In the genomic region with DNA sequence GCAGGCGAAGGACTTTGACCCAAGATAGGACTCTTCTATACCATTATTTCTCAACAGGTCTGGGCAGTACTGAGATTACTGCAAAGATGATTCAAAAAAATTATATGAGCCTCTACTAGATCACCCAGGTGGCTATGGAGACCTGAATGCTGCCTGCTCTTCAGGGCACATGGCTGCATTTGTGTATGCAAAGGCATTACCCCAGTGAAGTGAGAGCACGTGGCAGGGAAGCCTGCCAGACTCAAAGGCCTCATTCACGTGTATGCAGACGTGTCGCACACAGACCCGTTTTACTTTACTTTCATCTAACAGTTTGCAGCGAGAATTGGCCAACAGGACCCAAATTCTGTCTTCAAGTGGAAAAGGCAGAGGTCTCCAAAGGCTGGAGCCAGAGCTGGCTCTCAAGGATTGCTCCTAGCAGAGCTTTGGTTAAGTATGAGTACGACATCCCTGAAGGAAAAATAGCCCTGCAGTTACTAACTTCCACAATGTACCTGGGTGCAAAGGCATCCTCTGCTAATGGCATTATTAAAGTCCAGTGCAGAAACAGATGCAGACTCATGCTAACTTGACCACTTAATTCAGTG, we compare ENCODE assay signal across 20 cellular contexts.
DNase-seq lines count a peak whose midpoint lies in the region; ATAC-seq, FAIRE-seq and TF ChIP-seq lines count a peak whose summit lies in the region.
"Had no signal": no experiment of that assay in that cellular context is flagged by ENCODE, and none has a peak within 500 bp of the region (broad histone marks: within the 10 kb centered on the region; RNA-seq: fewer than 3 reads in every experiment).

No MANE protein-coding gene starts in this region.

- no peak for ATAC-seq in WTC11
- no peak; the same call in 2 of the 3 replicates for ATAC-seq in HepG2
- ATAC-seq in upper lobe of right lung = peak; percentile 24
- no peak for ATAC-seq in GM21786 (IDR thresholded peaks at IDR 0.05; ENCODE audit: unreplicated experiment)
- ATAC-seq: T-cell had no signal

- peak overlapping the region; percentile 19; the same call in 1 of the 2 replicates for H3K4me2 ChIP-seq in HepG2 (ENCODE audit: low read depth, low read length)
- H3K4me2 ChIP-seq: SK-N-SH had no signal

- CTCF ChIA-PET in WTC11 (lab: Charles Lee) (no interaction called here), HepG2 (lab: Yijun Ruan, JAX; ENCODE audit: low intra/inter-chr PET ratio, low total read pairs) (no interaction called here)

- in situ Hi-C loops in HepG2 (cut with HindIII; ENCODE audit: extremely low pct_ligation_motif_present, low pct_unique_long_range_greater_than_20kb) = no loop called here

- H3K27me3 ChIP-seq in HepG2 (ENCODE audit: control insufficient read depth in 1 of 2, insufficient read depth in 2 of 2, low read length in 2 of 2) (no peaks in the 10 kb centered on the region; a peak in 1 of 5 replicates), upper lobe of right lung (no peaks in the 10 kb centered on the region)

- no peak for TF ChIP-seq CTCF in WTC11 (IDR thresholded peaks at IDR 0.05)
- no peak for TF ChIP-seq CTCF in HepG2 (CRISPR knock-in tag; IDR thresholded peaks at IDR 0.05)
- TF ChIP-seq CTCF in upper lobe of right lung (IDR thresholded peaks at IDR 0.05) = no peak

- H4K20me1 ChIP-seq in HepG2 (ENCODE audit: insufficient read depth, low read length) = no peaks in the 10 kb centered on the region

- H3K36me3 Mint-ChIP-seq in WTC11 = no peaks in the 10 kb centered on the region
- H3K36me3 Mint-ChIP-seq: T-cell had no signal

- no peak for TF ChIP-seq RAD21 in HepG2 (CRISPR knock-in tag; IDR thresholded peaks at IDR 0.05)

- H3K27ac Mint-ChIP-seq in WTC11 = no peak overlapping the region; the same call in 1 of the 2 replicates
- H3K27ac Mint-ChIP-seq: T-cell had no signal

- H3K36me3 ChIP-seq in HepG2 (replicated peaks in 1 of 2; ENCODE audit: control insufficient read depth in 1 of 2, insufficient read depth in 2 of 2, low read length in 2 of 2) (no peaks in the 10 kb centered on the region), upper lobe of right lung (no peaks in the 10 kb centered on the region)
- H3K36me3 ChIP-seq: HAP-1 had no signal

- DNase-seq in NCI-H526 treated with DMSO at 0.1 percent for 48 hours (lab: John Stamatoyannopoulos, UW) (peak; percentile 13), WTC11 (ENCODE audit: low spot score) (no peak), HepG2 (ENCODE audit: low spot score) (no peak), upper lobe of right lung (no peak), SKM-1 (lab: John Stamatoyannopoulos, UW; ENCODE audit: unreplicated experiment) (no peak), OCI-M2 (lab: John Stamatoyannopoulos, UW; ENCODE audit: unreplicated experiment) (no peak)
- DNase-seq in stimulated activated CD4-positive, alpha-beta T cell treated with anti-CD3 and anti-CD28 coated beads, Interleukin-2, amount 100 ng/mL, for 24 hours = no peak
- DNase-seq: ACHN, C1 segment of cervical spinal cord, MV-4-11, NCI-H1694 treated with DMSO at 0.1 percent for 48 hours, NCI-H2107, NCI-H2227 treated with DMSO at 0.1 percent for 48 hours, NCI-H510A treated with DMSO at 0.1 percent for 48 hours, SHP77 treated with DMSO at 0.1 percent for 48 hours, SK-N-SH, T-cell had no signal

- no peaks in the 10 kb centered on the region for H3K79me2 ChIP-seq in HepG2 (ENCODE audit: insufficient read depth, low read length)

- H3K27me3 Mint-ChIP-seq in WTC11 (ENCODE audit: low read depth) = peaks cover 59% of the 10 kb centered on the region

- H3K4me1 Mint-ChIP-seq in WTC11 = peaks cover 75% of the 10 kb centered on the region
- H3K4me1 Mint-ChIP-seq: T-cell had no signal

- FAIRE-seq in HepG2 (lab: Jason Lieb, UNC) = no peak
- FAIRE-seq: D721Med had no signal

- no peak overlapping the region for H3K4me3 Mint-ChIP-seq in WTC11
- H3K4me3 Mint-ChIP-seq: T-cell had no signal

- H2AFZ ChIP-seq in HepG2 (ENCODE audit: low read length) = peak overlapping the region; percentile 66

- H3K4me3 ChIP-seq in HepG2 (replicated peaks in 1 of 3; ENCODE audit: insufficient read depth in 1 of 3, low read depth in 2 of 3, low read length in 3 of 3) = no peak overlapping the region
- no peak overlapping the region for H3K4me3 ChIP-seq in upper lobe of right lung
- H3K4me3 ChIP-seq: HAP-1 had no signal

- POLR2A ChIA-PET in WTC11 (lab: Charles Lee) (no interaction called here), HepG2 (lab: Yijun Ruan, JAX) (no interaction called here)

- 11% methylated on average over 8 of the region's 8 CpGs for WGBS in HepG2 (ENCODE audit: low lambda C conversion rate)

- H3K9ac ChIP-seq in HepG2 (ENCODE audit: insufficient read depth, low read depth, low read length) = no peak overlapping the region
- H3K9ac ChIP-seq: SK-N-SH had no signal

- H3K9me3 Mint-ChIP-seq in WTC11 = no peaks in the 10 kb centered on the region
- H3K9me3 Mint-ChIP-seq: T-cell had no signal

- H3K4me1 ChIP-seq in HepG2 (ENCODE audit: insufficient read depth, low read length) (peaks cover 79% of the 10 kb centered on the region), upper lobe of right lung (peaks cover 11% of the 10 kb centered on the region)

- no TSS peak for BruUV-seq in HepG2 (replicated peaks; lab: Mats Ljungman, UMichigan)

- TF ChIP-seq POLR2A in HepG2 (IDR thresholded peaks at IDR 0.05; ENCODE audit: insufficient read depth in 1 of 2, low read depth in 2 of 2, low read length in 2 of 2) = no peak

- intact Hi-C loops in HepG2 (cut with micrococcal nuclease; ENCODE audit: unreplicated experiment) (no loop called here), upper lobe of right lung (cut with DNase I) (no loop called here)

- TF ChIP-seq EP300 in HepG2 (IDR thresholded peaks at IDR 0.05; ENCODE audit: low read depth in 2 of 2, low read length in 2 of 2) (no peak), HepG2 (CRISPR knock-in tag; IDR thresholded peaks at IDR 0.05; ENCODE audit: borderline replicate concordance) (no peak)

- H3K9me3 ChIP-seq in HepG2 (ENCODE audit: low read length) = no peaks in the 10 kb centered on the region
- no peaks in the 10 kb centered on the region for H3K9me3 ChIP-seq in upper lobe of right lung
- H3K9me3 ChIP-seq: HAP-1, SK-N-SH had no signal

- H3K27ac ChIP-seq in HepG2 (ENCODE audit: extremely low read length, insufficient read depth, low read length) (no peak overlapping the region), upper lobe of right lung (no peak overlapping the region)

TF ChIP-seq in WTC11, 78 proteins besides CTCF, POLR2A, EP300 and RAD21 (continues in another document):
- TF ChIP-seq FOXP1 (CRISPR knock-in tag; IDR thresholded peaks at IDR 0.05; ENCODE audit: borderline replicate concordance) = no peak
- TF ChIP-seq, protein P1, sequence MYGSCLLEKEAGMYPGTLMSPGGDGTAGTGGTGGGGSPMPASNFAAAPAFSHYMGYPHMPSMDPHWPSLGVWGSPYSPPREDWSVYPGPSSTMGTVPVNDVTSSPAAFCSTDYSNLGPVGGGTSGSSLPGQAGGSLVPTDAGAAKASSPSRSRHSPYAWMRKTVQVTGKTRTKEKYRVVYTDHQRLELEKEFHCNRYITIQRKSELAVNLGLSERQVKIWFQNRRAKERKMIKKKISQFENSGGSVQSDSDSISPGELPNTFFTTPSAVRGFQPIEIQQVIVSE (CRISPR knock-in tag; IDR thresholded peaks at IDR 0.05; ENCODE audit: borderline replicate concordance) = no peak
- TF ChIP-seq SP1 (CRISPR knock-in tag; conservative IDR thresholded peaks at IDR 0.05) = no peak
- no peak for TF ChIP-seq OVOL2 (CRISPR knock-in tag; IDR thresholded peaks at IDR 0.05; ENCODE audit: borderline replicate concordance)
- TF ChIP-seq, protein P2, sequence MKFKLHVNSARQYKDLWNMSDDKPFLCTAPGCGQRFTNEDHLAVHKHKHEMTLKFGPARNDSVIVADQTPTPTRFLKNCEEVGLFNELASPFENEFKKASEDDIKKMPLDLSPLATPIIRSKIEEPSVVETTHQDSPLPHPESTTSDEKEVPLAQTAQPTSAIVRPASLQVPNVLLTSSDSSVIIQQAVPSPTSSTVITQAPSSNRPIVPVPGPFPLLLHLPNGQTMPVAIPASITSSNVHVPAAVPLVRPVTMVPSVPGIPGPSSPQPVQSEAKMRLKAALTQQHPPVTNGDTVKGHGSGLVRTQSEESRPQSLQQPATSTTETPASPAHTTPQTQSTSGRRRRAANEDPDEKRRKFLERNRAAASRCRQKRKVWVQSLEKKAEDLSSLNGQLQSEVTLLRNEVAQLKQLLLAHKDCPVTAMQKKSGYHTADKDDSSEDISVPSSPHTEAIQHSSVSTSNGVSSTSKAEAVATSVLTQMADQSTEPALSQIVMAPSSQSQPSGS (CRISPR knock-in tag; IDR thresholded peaks at IDR 0.05; ENCODE audit: borderline replicate concordance, low read depth) = no peak

TF ChIP-seq in HepG2, 621 proteins besides CTCF, POLR2A, EP300 and RAD21 (continues in another document):
- no peak for TF ChIP-seq NFYB (CRISPR knock-in tag; IDR thresholded peaks at IDR 0.05)
- TF ChIP-seq SIN3B (IDR thresholded peaks at IDR 0.05; ENCODE audit: low read length) = no peak
- TF ChIP-seq, protein P3, sequence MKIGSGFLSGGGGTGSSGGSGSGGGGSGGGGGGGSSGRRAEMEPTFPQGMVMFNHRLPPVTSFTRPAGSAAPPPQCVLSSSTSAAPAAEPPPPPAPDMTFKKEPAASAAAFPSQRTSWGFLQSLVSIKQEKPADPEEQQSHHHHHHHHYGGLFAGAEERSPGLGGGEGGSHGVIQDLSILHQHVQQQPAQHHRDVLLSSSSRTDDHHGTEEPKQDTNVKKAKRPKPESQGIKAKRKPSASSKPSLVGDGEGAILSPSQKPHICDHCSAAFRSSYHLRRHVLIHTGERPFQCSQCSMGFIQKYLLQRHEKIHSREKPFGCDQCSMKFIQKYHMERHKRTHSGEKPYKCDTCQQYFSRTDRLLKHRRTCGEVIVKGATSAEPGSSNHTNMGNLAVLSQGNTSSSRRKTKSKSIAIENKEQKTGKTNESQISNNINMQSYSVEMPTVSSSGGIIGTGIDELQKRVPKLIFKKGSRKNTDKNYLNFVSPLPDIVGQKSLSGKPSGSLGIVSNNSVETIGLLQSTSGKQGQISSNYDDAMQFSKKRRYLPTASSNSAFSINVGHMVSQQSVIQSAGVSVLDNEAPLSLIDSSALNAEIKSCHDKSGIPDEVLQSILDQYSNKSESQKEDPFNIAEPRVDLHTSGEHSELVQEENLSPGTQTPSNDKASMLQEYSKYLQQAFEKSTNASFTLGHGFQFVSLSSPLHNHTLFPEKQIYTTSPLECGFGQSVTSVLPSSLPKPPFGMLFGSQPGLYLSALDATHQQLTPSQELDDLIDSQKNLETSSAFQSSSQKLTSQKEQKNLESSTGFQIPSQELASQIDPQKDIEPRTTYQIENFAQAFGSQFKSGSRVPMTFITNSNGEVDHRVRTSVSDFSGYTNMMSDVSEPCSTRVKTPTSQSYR (CRISPR knock-in tag; IDR thresholded peaks at IDR 0.05; ENCODE audit: borderline replicate concordance) = no peak
- no peak for TF ChIP-seq XRCC5 (optimal IDR thresholded peaks at IDR 0.05; ENCODE audit: low read length)
- no peak for TF ChIP-seq KLF9 (CRISPR knock-in tag; IDR thresholded peaks at IDR 0.05; ENCODE audit: low read depth)
- TF ChIP-seq KDM4B (CRISPR knock-in tag; IDR thresholded peaks at IDR 0.05) = no peak
- TF ChIP-seq ZNF792 (CRISPR knock-in tag; IDR thresholded peaks at IDR 0.05) = no peak
- no peak for TF ChIP-seq ZNF317 (CRISPR knock-in tag; IDR thresholded peaks at IDR 0.05)
- TF ChIP-seq NR2F1 (CRISPR knock-in tag; IDR thresholded peaks at IDR 0.05) = no peak
- TF ChIP-seq ZNF678 (CRISPR knock-in tag; IDR thresholded peaks at IDR 0.05) = no peak
